Comparison of ENCODE assay signal across 2 cellular contexts in the genomic region with DNA sequence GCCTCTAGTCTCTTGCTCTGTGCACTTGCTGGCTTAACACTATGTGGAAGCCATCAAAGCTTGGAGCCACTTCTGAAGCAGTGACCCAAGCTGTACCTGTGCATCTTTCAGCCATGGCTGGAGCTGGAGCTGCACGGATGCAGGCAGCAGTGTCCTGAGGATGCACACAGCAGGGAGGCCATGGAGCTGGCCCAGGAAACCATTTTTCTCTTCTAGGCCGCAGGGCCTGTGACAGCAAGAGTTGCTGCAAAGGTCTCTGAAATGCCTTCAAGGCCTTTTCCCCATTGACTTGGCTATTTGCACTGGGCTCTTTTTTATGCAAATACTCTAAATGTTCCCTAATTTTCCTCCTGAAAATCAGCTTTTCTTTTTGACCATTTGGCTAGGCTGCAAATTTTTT.
TF ChIP-seq lines count a peak whose summit lies in the region.

No MANE protein-coding gene starts in this region.

TF ChIP-seq in GM23338, 12 proteins besides CTCF, POLR2A, EP300 and RAD21:
- TF ChIP-seq, protein P1, sequence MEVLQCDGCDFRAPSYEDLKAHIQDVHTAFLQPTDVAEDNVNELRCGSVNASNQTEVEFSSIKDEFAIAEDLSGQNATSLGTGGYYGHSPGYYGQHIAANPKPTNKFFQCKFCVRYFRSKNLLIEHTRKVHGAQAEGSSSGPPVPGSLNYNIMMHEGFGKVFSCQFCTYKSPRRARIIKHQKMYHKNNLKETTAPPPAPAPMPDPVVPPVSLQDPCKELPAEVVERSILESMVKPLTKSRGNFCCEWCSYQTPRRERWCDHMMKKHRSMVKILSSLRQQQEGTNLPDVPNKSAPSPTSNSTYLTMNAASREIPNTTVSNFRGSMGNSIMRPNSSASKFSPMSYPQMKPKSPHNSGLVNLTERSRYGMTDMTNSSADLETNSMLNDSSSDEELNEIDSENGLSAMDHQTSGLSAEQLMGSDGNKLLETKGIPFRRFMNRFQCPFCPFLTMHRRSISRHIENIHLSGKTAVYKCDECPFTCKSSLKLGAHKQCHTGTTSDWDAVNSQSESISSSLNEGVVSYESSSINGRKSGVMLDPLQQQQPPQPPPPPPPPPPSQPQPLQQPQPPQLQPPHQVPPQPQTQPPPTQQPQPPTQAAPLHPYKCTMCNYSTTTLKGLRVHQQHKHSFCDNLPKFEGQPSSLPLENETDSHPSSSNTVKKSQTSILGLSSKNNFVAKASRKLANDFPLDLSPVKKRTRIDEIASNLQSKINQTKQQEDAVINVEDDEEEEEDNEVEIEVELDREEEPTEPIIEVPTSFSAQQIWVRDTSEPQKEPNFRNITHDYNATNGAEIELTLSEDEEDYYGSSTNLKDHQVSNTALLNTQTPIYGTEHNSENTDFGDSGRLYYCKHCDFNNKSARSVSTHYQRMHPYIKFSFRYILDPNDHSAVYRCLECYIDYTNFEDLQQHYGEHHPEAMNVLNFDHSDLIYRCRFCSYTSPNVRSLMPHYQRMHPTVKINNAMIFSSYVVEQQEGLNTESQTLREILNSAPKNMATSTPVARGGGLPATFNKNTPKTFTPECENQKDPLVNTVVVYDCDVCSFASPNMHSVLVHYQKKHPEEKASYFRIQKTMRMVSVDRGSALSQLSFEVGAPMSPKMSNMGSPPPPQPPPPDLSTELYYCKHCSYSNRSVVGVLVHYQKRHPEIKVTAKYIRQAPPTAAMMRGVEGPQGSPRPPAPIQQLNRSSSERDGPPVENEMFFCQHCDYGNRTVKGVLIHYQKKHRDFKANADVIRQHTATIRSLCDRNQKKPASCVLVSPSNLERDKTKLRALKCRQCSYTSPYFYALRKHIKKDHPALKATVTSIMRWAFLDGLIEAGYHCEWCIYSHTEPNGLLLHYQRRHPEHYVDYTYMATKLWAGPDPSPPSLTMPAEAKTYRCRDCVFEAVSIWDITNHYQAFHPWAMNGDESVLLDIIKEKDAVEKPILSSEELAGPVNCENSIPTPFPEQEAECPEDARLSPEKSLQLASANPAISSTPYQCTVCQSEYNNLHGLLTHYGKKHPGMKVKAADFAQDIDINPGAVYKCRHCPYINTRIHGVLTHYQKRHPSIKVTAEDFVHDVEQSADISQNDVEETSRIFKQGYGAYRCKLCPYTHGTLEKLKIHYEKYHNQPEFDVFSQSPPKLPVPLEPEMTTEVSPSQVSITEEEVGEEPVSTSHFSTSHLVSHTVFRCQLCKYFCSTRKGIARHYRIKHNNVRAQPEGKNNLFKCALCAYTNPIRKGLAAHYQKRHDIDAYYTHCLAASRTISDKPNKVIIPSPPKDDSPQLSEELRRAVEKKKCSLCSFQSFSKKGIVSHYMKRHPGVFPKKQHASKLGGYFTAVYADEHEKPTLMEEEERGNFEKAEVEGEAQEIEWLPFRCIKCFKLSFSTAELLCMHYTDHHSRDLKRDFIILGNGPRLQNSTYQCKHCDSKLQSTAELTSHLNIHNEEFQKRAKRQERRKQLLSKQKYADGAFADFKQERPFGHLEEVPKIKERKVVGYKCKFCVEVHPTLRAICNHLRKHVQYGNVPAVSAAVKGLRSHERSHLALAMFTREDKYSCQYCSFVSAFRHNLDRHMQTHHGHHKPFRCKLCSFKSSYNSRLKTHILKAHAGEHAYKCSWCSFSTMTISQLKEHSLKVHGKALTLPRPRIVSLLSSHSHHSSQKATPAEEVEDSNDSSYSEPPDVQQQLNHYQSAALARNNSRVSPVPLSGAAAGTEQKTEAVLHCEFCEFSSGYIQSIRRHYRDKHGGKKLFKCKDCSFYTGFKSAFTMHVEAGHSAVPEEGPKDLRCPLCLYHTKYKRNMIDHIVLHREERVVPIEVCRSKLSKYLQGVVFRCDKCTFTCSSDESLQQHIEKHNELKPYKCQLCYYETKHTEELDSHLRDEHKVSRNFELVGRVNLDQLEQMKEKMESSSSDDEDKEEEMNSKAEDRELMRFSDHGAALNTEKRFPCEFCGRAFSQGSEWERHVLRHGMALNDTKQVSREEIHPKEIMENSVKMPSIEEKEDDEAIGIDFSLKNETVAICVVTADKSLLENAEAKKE (CRISPR knock-in tag; IDR thresholded peaks at IDR 0.05), result no peak
- TF ChIP-seq POLR2AphosphoS5 (IDR thresholded peaks at IDR 0.05; ENCODE audit: low read depth) (no peak), ZNF331 (CRISPR knock-in tag; IDR thresholded peaks at IDR 0.05; ENCODE audit: low read depth) (no peak), EZH2phosphoT487 (IDR thresholded peaks at IDR 0.05; ENCODE audit: unreplicated experiment) (no peak), ZNF114 (CRISPR knock-in tag; IDR thresholded peaks at IDR 0.05) (no peak), JUNB (IDR thresholded peaks at IDR 0.05; ENCODE audit: unreplicated experiment) (no peak), NANOG (IDR thresholded peaks at IDR 0.05; ENCODE audit: borderline replicate concordance) (no peak), STAT1 (IDR thresholded peaks at IDR 0.05; ENCODE audit: unreplicated experiment) (no peak), CREB1 (CRISPR knock-in tag; IDR thresholded peaks at IDR 0.05; ENCODE audit: low read depth) (no peak), EZH2 (IDR thresholded peaks at IDR 0.05; ENCODE audit: low read depth, unreplicated experiment) (no peak)
- TF ChIP-seq, protein P2, sequence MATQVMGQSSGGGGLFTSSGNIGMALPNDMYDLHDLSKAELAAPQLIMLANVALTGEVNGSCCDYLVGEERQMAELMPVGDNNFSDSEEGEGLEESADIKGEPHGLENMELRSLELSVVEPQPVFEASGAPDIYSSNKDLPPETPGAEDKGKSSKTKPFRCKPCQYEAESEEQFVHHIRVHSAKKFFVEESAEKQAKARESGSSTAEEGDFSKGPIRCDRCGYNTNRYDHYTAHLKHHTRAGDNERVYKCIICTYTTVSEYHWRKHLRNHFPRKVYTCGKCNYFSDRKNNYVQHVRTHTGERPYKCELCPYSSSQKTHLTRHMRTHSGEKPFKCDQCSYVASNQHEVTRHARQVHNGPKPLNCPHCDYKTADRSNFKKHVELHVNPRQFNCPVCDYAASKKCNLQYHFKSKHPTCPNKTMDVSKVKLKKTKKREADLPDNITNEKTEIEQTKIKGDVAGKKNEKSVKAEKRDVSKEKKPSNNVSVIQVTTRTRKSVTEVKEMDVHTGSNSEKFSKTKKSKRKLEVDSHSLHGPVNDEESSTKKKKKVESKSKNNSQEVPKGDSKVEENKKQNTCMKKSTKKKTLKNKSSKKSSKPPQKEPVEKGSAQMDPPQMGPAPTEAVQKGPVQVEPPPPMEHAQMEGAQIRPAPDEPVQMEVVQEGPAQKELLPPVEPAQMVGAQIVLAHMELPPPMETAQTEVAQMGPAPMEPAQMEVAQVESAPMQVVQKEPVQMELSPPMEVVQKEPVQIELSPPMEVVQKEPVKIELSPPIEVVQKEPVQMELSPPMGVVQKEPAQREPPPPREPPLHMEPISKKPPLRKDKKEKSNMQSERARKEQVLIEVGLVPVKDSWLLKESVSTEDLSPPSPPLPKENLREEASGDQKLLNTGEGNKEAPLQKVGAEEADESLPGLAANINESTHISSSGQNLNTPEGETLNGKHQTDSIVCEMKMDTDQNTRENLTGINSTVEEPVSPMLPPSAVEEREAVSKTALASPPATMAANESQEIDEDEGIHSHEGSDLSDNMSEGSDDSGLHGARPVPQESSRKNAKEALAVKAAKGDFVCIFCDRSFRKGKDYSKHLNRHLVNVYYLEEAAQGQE (IDR thresholded peaks at IDR 0.05; ENCODE audit: unreplicated experiment), result no peak
TF ChIP-seq in GM23338: peak in this region for 0.

TF ChIP-seq in H1, 55 proteins besides CTCF, POLR2A, EP300 and RAD21:
- no peak for TF ChIP-seq CREB1 (IDR thresholded peaks at IDR 0.05)
- TF ChIP-seq ZNF274 (IDR thresholded peaks at IDR 0.05; ENCODE audit: borderline replicate concordance, extremely low read depth, low read length), result no peak
- TF ChIP-seq POLR2AphosphoS5 (IDR thresholded peaks at IDR 0.05; ENCODE audit: low read depth, low read length), result no peak
- no peak for TF ChIP-seq BRCA1 (IDR thresholded peaks at IDR 0.05; ENCODE audit: low read depth, low read length)
- TF ChIP-seq, protein P3, sequence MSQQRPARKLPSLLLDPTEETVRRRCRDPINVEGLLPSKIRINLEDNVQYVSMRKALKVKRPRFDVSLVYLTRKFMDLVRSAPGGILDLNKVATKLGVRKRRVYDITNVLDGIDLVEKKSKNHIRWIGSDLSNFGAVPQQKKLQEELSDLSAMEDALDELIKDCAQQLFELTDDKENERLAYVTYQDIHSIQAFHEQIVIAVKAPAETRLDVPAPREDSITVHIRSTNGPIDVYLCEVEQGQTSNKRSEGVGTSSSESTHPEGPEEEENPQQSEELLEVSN (IDR thresholded peaks at IDR 0.05), result no peak
- no peak for TF ChIP-seq BCL11A (IDR thresholded peaks at IDR 0.05; ENCODE audit: low read depth in 2 of 2, low read length in 2 of 2)
- TF ChIP-seq KDM4A (IDR thresholded peaks at IDR 0.05; ENCODE audit: low read depth, low read length, severe bottlenecking), result no peak
- TF ChIP-seq, protein P4, sequence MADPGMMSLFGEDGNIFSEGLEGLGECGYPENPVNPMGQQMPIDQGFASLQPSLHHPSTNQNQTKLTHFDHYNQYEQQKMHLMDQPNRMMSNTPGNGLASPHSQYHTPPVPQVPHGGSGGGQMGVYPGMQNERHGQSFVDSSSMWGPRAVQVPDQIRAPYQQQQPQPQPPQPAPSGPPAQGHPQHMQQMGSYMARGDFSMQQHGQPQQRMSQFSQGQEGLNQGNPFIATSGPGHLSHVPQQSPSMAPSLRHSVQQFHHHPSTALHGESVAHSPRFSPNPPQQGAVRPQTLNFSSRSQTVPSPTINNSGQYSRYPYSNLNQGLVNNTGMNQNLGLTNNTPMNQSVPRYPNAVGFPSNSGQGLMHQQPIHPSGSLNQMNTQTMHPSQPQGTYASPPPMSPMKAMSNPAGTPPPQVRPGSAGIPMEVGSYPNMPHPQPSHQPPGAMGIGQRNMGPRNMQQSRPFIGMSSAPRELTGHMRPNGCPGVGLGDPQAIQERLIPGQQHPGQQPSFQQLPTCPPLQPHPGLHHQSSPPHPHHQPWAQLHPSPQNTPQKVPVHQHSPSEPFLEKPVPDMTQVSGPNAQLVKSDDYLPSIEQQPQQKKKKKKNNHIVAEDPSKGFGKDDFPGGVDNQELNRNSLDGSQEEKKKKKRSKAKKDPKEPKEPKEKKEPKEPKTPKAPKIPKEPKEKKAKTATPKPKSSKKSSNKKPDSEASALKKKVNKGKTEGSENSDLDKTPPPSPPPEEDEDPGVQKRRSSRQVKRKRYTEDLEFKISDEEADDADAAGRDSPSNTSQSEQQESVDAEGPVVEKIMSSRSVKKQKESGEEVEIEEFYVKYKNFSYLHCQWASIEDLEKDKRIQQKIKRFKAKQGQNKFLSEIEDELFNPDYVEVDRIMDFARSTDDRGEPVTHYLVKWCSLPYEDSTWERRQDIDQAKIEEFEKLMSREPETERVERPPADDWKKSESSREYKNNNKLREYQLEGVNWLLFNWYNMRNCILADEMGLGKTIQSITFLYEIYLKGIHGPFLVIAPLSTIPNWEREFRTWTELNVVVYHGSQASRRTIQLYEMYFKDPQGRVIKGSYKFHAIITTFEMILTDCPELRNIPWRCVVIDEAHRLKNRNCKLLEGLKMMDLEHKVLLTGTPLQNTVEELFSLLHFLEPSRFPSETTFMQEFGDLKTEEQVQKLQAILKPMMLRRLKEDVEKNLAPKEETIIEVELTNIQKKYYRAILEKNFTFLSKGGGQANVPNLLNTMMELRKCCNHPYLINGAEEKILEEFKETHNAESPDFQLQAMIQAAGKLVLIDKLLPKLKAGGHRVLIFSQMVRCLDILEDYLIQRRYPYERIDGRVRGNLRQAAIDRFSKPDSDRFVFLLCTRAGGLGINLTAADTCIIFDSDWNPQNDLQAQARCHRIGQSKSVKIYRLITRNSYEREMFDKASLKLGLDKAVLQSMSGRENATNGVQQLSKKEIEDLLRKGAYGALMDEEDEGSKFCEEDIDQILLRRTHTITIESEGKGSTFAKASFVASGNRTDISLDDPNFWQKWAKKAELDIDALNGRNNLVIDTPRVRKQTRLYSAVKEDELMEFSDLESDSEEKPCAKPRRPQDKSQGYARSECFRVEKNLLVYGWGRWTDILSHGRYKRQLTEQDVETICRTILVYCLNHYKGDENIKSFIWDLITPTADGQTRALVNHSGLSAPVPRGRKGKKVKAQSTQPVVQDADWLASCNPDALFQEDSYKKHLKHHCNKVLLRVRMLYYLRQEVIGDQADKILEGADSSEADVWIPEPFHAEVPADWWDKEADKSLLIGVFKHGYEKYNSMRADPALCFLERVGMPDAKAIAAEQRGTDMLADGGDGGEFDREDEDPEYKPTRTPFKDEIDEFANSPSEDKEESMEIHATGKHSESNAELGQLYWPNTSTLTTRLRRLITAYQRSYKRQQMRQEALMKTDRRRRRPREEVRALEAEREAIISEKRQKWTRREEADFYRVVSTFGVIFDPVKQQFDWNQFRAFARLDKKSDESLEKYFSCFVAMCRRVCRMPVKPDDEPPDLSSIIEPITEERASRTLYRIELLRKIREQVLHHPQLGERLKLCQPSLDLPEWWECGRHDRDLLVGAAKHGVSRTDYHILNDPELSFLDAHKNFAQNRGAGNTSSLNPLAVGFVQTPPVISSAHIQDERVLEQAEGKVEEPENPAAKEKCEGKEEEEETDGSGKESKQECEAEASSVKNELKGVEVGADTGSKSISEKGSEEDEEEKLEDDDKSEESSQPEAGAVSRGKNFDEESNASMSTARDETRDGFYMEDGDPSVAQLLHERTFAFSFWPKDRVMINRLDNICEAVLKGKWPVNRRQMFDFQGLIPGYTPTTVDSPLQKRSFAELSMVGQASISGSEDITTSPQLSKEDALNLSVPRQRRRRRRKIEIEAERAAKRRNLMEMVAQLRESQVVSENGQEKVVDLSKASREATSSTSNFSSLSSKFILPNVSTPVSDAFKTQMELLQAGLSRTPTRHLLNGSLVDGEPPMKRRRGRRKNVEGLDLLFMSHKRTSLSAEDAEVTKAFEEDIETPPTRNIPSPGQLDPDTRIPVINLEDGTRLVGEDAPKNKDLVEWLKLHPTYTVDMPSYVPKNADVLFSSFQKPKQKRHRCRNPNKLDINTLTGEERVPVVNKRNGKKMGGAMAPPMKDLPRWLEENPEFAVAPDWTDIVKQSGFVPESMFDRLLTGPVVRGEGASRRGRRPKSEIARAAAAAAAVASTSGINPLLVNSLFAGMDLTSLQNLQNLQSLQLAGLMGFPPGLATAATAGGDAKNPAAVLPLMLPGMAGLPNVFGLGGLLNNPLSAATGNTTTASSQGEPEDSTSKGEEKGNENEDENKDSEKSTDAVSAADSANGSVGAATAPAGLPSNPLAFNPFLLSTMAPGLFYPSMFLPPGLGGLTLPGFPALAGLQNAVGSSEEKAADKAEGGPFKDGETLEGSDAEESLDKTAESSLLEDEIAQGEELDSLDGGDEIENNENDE (IDR thresholded peaks at IDR 0.05; ENCODE audit: insufficient replicate concordance, low read length), result no peak
- TF ChIP-seq RXRA (IDR thresholded peaks at IDR 0.05; ENCODE audit: insufficient read depth, low read depth, low read length), result no peak
